8 cellular contexts compared by ENCODE assay signal in the genomic region with DNA sequence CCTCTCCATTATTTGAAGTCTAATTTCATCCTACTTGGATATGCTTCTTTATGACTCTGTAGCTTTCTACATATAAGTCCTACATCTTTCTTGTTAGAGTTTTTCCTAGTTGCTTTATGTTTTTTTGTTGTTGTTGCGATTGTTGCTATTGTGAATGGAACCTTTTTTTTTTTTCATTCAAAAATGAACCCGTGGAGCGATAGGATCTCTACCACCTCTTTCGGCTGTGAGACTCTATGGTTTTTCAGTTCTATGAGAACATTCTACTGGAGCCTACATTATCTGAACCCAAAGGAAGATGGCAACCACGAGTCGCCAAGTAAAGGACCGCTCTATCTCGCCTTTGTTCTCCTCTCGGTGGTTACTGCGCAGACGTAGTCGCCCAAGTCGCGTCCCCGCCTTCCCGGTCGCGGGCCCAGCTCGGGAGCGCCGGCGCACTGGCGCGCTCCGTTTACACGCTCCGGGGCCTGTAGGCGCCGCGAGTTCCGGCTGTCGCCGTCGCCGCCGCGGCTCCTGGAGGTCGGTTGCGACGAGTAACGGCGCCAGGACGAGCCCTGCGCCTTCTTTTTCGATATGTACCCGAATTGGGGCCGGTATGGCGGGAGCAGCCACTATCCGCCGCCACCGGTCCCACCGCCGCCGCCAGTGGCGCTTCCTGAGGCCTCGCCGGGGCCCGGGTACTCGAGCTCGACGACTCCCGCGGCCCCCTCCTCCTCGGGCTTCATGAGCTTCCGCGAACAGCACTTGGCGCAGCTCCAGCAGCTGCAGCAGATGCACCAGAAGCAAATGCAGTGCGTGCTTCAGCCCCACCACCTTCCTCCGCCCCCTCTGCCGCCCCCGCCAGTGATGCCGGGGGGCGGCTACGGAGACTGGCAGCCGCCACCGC. TPM values are rescaled to one million over a fixed set of nuclear protein-coding genes. Genes with fewer than 3 reads are reported as not detected.
A peak's percentile ranks its signal among the peaks of the same experiment; 100 is the strongest.
DNase-seq lines count a peak whose midpoint lies in the region; ATAC-seq and TF ChIP-seq lines count a peak whose summit lies in the region.

A gene with protein sequence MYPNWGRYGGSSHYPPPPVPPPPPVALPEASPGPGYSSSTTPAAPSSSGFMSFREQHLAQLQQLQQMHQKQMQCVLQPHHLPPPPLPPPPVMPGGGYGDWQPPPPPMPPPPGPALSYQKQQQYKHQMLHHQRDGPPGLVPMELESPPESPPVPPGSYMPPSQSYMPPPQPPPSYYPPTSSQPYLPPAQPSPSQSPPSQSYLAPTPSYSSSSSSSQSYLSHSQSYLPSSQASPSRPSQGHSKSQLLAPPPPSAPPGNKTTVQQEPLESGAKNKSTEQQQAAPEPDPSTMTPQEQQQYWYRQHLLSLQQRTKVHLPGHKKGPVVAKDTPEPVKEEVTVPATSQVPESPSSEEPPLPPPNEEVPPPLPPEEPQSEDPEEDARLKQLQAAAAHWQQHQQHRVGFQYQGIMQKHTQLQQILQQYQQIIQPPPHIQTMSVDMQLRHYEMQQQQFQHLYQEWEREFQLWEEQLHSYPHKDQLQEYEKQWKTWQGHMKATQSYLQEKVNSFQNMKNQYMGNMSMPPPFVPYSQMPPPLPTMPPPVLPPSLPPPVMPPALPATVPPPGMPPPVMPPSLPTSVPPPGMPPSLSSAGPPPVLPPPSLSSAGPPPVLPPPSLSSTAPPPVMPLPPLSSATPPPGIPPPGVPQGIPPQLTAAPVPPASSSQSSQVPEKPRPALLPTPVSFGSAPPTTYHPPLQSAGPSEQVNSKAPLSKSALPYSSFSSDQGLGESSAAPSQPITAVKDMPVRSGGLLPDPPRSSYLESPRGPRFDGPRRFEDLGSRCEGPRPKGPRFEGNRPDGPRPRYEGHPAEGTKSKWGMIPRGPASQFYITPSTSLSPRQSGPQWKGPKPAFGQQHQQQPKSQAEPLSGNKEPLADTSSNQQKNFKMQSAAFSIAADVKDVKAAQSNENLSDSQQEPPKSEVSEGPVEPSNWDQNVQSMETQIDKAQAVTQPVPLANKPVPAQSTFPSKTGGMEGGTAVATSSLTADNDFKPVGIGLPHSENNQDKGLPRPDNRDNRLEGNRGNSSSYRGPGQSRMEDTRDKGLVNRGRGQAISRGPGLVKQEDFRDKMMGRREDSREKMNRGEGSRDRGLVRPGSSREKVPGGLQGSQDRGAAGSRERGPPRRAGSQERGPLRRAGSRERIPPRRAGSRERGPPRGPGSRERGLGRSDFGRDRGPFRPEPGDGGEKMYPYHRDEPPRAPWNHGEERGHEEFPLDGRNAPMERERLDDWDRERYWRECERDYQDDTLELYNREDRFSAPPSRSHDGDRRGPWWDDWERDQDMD (N-terminal part only) (plus strand): TSS at position 400 of the 886 bp plus-strand sequence. CDS start 174 bp downstream, at position 574.

- under 1% methylated on average over 76 of the region's 76 CpGs for WGBS in right cardiac atrium
- 0% methylated on average over 71 to 76 of the region's 76 CpGs for WGBS in aorta, 2 donors

- peak; percentile 88 to 95 for DNase-seq in NCI-H187 (lab: John Stamatoyannopoulos, UW)
- DNase-seq in ascending aorta (ENCODE audit: low spot score in 2 of 2): peak; percentile 66 to 96
- DNase-seq in right cardiac atrium: peak; percentile 92 to 96 (median 95)
- DNase-seq in putamen (ENCODE audit: low spot score): peak; percentile 95
- peak; percentile 95 to 96 for DNase-seq in aorta

- H3K4me1 ChIP-seq in ascending aorta (peaks cover 0 to 10% of the 10 kb centered on the region in 2 donors), right cardiac atrium (ENCODE audit: control insufficient read depth, insufficient read depth, low read length) (peaks cover 3% of the 10 kb centered on the region), aorta (ENCODE audit: control insufficient read depth in 1 of 2, insufficient read depth in 2 of 2, low read length in 2 of 2) (peaks cover 0 to 2% of the 10 kb centered on the region in 2 donors)

- H3K9me3 ChIP-seq in ascending aorta (no peaks in the 10 kb centered on the region), right cardiac atrium (ENCODE audit: control insufficient read depth, low read length) (no peaks in the 10 kb centered on the region), aorta (ENCODE audit: control insufficient read depth, low read length) (no peaks in the 10 kb centered on the region)

- ATAC-seq in HG02938 (IDR thresholded peaks at IDR 0.05; ENCODE audit: unreplicated experiment) (peak; percentile 92), right cardiac atrium (peak; percentile 98 to 99), aorta (ENCODE audit: low FRiP score) (peak; percentile 99)

- H3K27me3 ChIP-seq in ascending aorta: no peaks in the 10 kb centered on the region
- H3K27me3 ChIP-seq in right cardiac atrium (ENCODE audit: control insufficient read depth, insufficient read depth): no peaks in the 10 kb centered on the region
- H3K27me3 ChIP-seq in aorta (ENCODE audit: control insufficient read depth in 1 of 2, insufficient read depth in 2 of 2, low read length in 1 of 2): no peaks in the 10 kb centered on the region

- TF ChIP-seq CTCF in ascending aorta (IDR thresholded peaks at IDR 0.05): peak; percentile 30 to 61 (median 50)

- H3K36me3 ChIP-seq in ascending aorta (no peaks in the 10 kb centered on the region), aorta (ENCODE audit: control insufficient read depth in 1 of 2, insufficient read depth in 2 of 2, low read length in 1 of 2) (no peaks in the 10 kb centered on the region)

- H3K4me3 ChIP-seq in ascending aorta: peak within 1 kb of the TSS; percentile 73 to 100
- peak within 1 kb of the TSS; percentile 91 for H3K4me3 ChIP-seq in right cardiac atrium (ENCODE audit: low read length)
- peak within 1 kb of the TSS; percentile 57 to 66 for H3K4me3 ChIP-seq in aorta (ENCODE audit: low read length in 2 of 2)

- H3K27ac ChIP-seq in ascending aorta (peak within 1 kb of the TSS; percentile 70 to 94), right cardiac atrium (ENCODE audit: low read length) (peak within 1 kb of the TSS; percentile 85), aorta (ENCODE audit: low read depth in 1 of 2, low read length in 2 of 2) (peak within 1 kb of the TSS in 1 of 2 donors; percentile 68)

- intact Hi-C loops in T-helper 2 cell treated with Interferon-gamma antibody and Interleukin-4, amounts not matched to agents 100 ng/mL and 5 ng/mL, for 36 hours (cut with micrococcal nuclease): loop anchor here (1.0 to 2.0 kb wide), 6 partner anchors 30 to 414 kb away; a partner anchor contains a TSS
- intact Hi-C loops in ascending aorta (cut with DNase I) (loop anchor here (2.0 kb wide), 2 partner anchors 50 to 152 kb away; a partner anchor contains a TSS), right cardiac atrium (cut with DNase I) (no loop called here), aorta (cut with DNase I) (loop anchor here in 1 of 2 donors (5.0 kb wide), 1 partner anchor 151 kb away; a partner anchor contains a TSS)

- TF ChIP-seq POLR2A in GM15510 (IDR thresholded peaks at IDR 0.05; ENCODE audit: borderline replicate concordance, extremely low read depth, insufficient read length): peak; percentile 96

RNA-seq across cellular contexts. Expression of the gene that starts here (rescaled TPM):
- 80.4 and 80.8 TPM in 2 replicates for total RNA-seq in T-helper 2 cell treated with Interferon-gamma antibody and Interleukin-4, amounts not matched to agents 100 ng/mL and 5 ng/mL, for 36 hours
- 27.7 TPM for total RNA-seq in ascending aorta
- 10 to 100 TPM; 31.4 to 36.3 (median 34.4) TPM for total RNA-seq in right cardiac atrium
- 15.5 TPM for polyA plus RNA-seq in right cardiac atrium
- 10 to 100 TPM; 58.4 to 79.9 TPM for total RNA-seq in aorta
- polyA plus RNA-seq in aorta: 10 to 100 TPM; 11.8 to 20.0 TPM

Comparison
In these comparisons a context has a peak if more than half of its experiments do, and no peak if none do; other contexts are left out.
1. intact Hi-C loops: an anchor here in T-helper 2 cell treated with Interferon-gamma antibody and Interleukin-4, amounts not matched to agents 100 ng/mL and 5 ng/mL, for 36 hours (1.0 to 2.0 kb wide) and ascending aorta (2.0 kb wide); none called in right cardiac atrium.